Comparison of ENCODE assay signal across 9 cellular contexts in genomic region chr3:185677146-185677829, GRCh38.
DNase-seq lines count a peak whose midpoint lies in the region; ATAC-seq and TF ChIP-seq lines count a peak whose summit lies in the region.
"Had no signal": no experiment of that assay in that cellular context is flagged by ENCODE, and none has a peak within 500 bp of the region (broad histone marks: within the 10 kb centered on the region; RNA-seq: fewer than 3 reads in every experiment).

No MANE protein-coding gene starts in this region.

- WGBS in psoas muscle, 3 donors = 96 to 100% (median 98%) methylated on average over 1 of the region's 1 CpG

- H3K4me1 ChIP-seq in psoas muscle = no peaks in the 10 kb centered on the region

- no peaks in the 10 kb centered on the region for H3K27me3 ChIP-seq in psoas muscle (ENCODE audit: insufficient read depth in 3 of 3, low read length in 2 of 3)

- no peak overlapping the region for H3K27ac ChIP-seq in psoas muscle

- no peak overlapping the region for H3K4me3 ChIP-seq in psoas muscle

- ATAC-seq in psoas muscle (no peak), HG03469 (IDR thresholded peaks at IDR 0.05; ENCODE audit: unreplicated experiment) (no peak)

- intact Hi-C loops in psoas muscle (cut with DNase I) = loop anchor here in 1 of 2 donors (5.0 kb wide), 1 partner anchor 90 kb away; no protein-coding TSS in a partner anchor

- DNase-seq in NCI-H2171 treated with DMSO at 0.1 percent for 48 hours (lab: John Stamatoyannopoulos, UW) (peak; percentile 41), NCI-H2171 (lab: John Stamatoyannopoulos, UW) (no peak), Kasumi-1 (lab: John Stamatoyannopoulos, UW) (peak; percentile 82 to 84), SHP77 (lab: John Stamatoyannopoulos, UW) (peak; percentile 4 to 31), fibroblast of peridontal ligament (ENCODE audit: extremely low read depth) (peak; percentile 90), psoas muscle (no peak), mucosa of gallbladder (ENCODE audit: low spot score) (no peak)
- DNase-seq: activated naive CD8-positive, alpha-beta T cell treated with anti-CD3 and anti-CD28 coated beads, Interleukin-2, amount 10 ng/mL, durations not matched to agents 7 days and 5 days had no signal

- no peaks in the 10 kb centered on the region for H3K36me3 ChIP-seq in psoas muscle (ENCODE audit: insufficient read depth in 1 of 2, low read depth in 1 of 2)

- TF ChIP-seq CTCF in psoas muscle (IDR thresholded peaks at IDR 0.05) = peak; percentile 43

- H3K9me3 ChIP-seq in psoas muscle = no peaks in the 10 kb centered on the region

Comparison
In these comparisons a context has a peak if more than half of its experiments do, and no peak if none do; other contexts are left out.
1. DNase-seq: peak in NCI-H2171 treated with DMSO at 0.1 percent for 48 hours (single experiment), Kasumi-1 (2 of 2), SHP77 (2 of 2) and fibroblast of peridontal ligament (single experiment); none in NCI-H2171 (single experiment), psoas muscle (0 of 2) and mucosa of gallbladder (single experiment).